ENCODE assay signal across 1 cellular context in genomic region chr22:41620646-41621098, GRCh38.
TF ChIP-seq lines count a peak whose summit lies in the region.

Gene DESI1, minus strand, starts transcription at chr22:41621043. Its CDS starts 204 bp downstream, at chr22:41620839.

TF ChIP-seq in K562, 482 proteins besides CTCF, POLR2A, EP300 and RAD21 (continued from another document and continues in another):
- no peak for TF ChIP-seq PBX2 (CRISPR knock-in tag; IDR thresholded peaks at IDR 0.05; ENCODE audit: low read depth)
- TF ChIP-seq PBX2 (tag; conservative IDR thresholded peaks at IDR 0.05; ENCODE audit: low read depth) = no peak
- TF ChIP-seq PPARD (CRISPR knock-in tag; IDR thresholded peaks at IDR 0.05) = no peak
- 0 out of 2 replicates have a peak, but pooled peaks have one; percentile 40 for TF ChIP-seq FOXP4 (CRISPR knock-in tag; IDR thresholded peaks at IDR 0.05; ENCODE audit: borderline replicate concordance)
- TF ChIP-seq POLR3A (IDR thresholded peaks at IDR 0.05; ENCODE audit: borderline replicate concordance, extremely low read depth, insufficient read depth, insufficient read length) = no peak
- no peak for TF ChIP-seq THAP7 (CRISPR knock-in tag; IDR thresholded peaks at IDR 0.05)
- TF ChIP-seq ATF1 (CRISPR knock-in tag; IDR thresholded peaks at IDR 0.05) = no peak
- no peak for TF ChIP-seq ATF1 (tag; IDR thresholded peaks at IDR 0.05)
- TF ChIP-seq NRF1 (conservative IDR thresholded peaks at IDR 0.05 in 1 of 2, IDR thresholded peaks at IDR 0.05 in 1 of 2) = no peak
- no peak for TF ChIP-seq ZBTB8A (IDR thresholded peaks at IDR 0.05; ENCODE audit: partially characterized antibody)
- TF ChIP-seq CREM (IDR thresholded peaks at IDR 0.05; ENCODE audit: low read depth) = no peak
- no peak for TF ChIP-seq KLF13 (tag; IDR thresholded peaks at IDR 0.05; ENCODE audit: borderline replicate concordance, low read depth)
- no peak for TF ChIP-seq CBX3 (IDR thresholded peaks at IDR 0.05; ENCODE audit: borderline replicate concordance in 1 of 2, low read length in 2 of 2)
- no peak for TF ChIP-seq PTRF (tag; IDR thresholded peaks at IDR 0.05)
- TF ChIP-seq ZNF143 (CRISPR knock-in tag; IDR thresholded peaks at IDR 0.05) = no peak
- TF ChIP-seq GTF2B (IDR thresholded peaks at IDR 0.05; ENCODE audit: extremely low read depth, insufficient read length) = no peak
- no peak for TF ChIP-seq ZNF668 (CRISPR knock-in tag; IDR thresholded peaks at IDR 0.05)
- TF ChIP-seq EGR1 (conservative IDR thresholded peaks at IDR 0.05) = peak; percentile 75
- TF ChIP-seq NR2F6 (CRISPR knock-in tag; IDR thresholded peaks at IDR 0.05) = no peak
- TF ChIP-seq SNIP1 (IDR thresholded peaks at IDR 0.05; ENCODE audit: low read depth) = no peak
- no peak for TF ChIP-seq ZBTB33 (CRISPR knock-in tag; IDR thresholded peaks at IDR 0.05)
- TF ChIP-seq TAL1 (IDR thresholded peaks at IDR 0.05) = no peak
- no peak for TF ChIP-seq RBBP5 (IDR thresholded peaks at IDR 0.05; ENCODE audit: borderline replicate concordance, insufficient read depth, low read length, poor library complexity, severe bottlenecking)
- no peak for TF ChIP-seq SIX5 (IDR thresholded peaks at IDR 0.05; ENCODE audit: borderline replicate concordance in 1 of 2, insufficient read depth in 1 of 2, low read depth in 1 of 2, low read length in 2 of 2)
- TF ChIP-seq E2F3 (CRISPR knock-in tag; IDR thresholded peaks at IDR 0.05) = no peak
- TF ChIP-seq MED1 (CRISPR knock-in tag; IDR thresholded peaks at IDR 0.05; ENCODE audit: borderline replicate concordance) = no peak
- TF ChIP-seq ZNF79 (CRISPR knock-in tag; IDR thresholded peaks at IDR 0.05; ENCODE audit: low read depth) = no peak
- TF ChIP-seq PML (IDR thresholded peaks at IDR 0.05; ENCODE audit: low read length) = no peak; the same call in 1 of the 2 replicates
- no peak for TF ChIP-seq ZNF57 (CRISPR knock-in tag; IDR thresholded peaks at IDR 0.05)
- no peak; the same call in 1 of the 2 replicates for TF ChIP-seq POLR2AphosphoS2 (IDR thresholded peaks at IDR 0.05; ENCODE audit: low read length)
- no peak for TF ChIP-seq NR3C1 (CRISPR knock-in tag; IDR thresholded peaks at IDR 0.05)
- no peak for TF ChIP-seq MAFK (IDR thresholded peaks at IDR 0.05; ENCODE audit: low read length)
- TF ChIP-seq TRIM28 (IDR thresholded peaks at IDR 0.05) = no peak
- TF ChIP-seq HMG20A (CRISPR knock-in tag; conservative IDR thresholded peaks at IDR 0.05) = no peak
- TF ChIP-seq ETV1 (tag; conservative IDR thresholded peaks at IDR 0.05; ENCODE audit: low read depth) = no peak
- no peak for TF ChIP-seq E4F1 (CRISPR knock-in tag; IDR thresholded peaks at IDR 0.05; ENCODE audit: borderline replicate concordance)
- TF ChIP-seq FOS (IDR thresholded peaks at IDR 0.05; ENCODE audit: extremely low read depth, insufficient read length) = no peak
- TF ChIP-seq SMARCC2 (IDR thresholded peaks at IDR 0.05; ENCODE audit: low read depth) = no peak
- TF ChIP-seq RBM15 (IDR thresholded peaks at IDR 0.05; ENCODE audit: insufficient read depth, low read length) = no peak
- TF ChIP-seq ASH1L (IDR thresholded peaks at IDR 0.05; ENCODE audit: borderline replicate concordance, low read depth, partially characterized antibody) = no peak
- TF ChIP-seq PURB (CRISPR knock-in tag; IDR thresholded peaks at IDR 0.05; ENCODE audit: low read depth) = no peak
- no peak for TF ChIP-seq HMG20B (CRISPR knock-in tag; IDR thresholded peaks at IDR 0.05)
- TF ChIP-seq HMGN3 (IDR thresholded peaks at IDR 0.05; ENCODE audit: borderline replicate concordance, extremely low read depth, insufficient read length, low read depth, low read length) = peak; percentile 20
- TF ChIP-seq HMBOX1 (IDR thresholded peaks at IDR 0.05) = no peak
- TF ChIP-seq ZMIZ1 (IDR thresholded peaks at IDR 0.05; ENCODE audit: low read depth in 2 of 2, low read length in 2 of 2) = no peak
- TF ChIP-seq ZNF445 (CRISPR knock-in tag; IDR thresholded peaks at IDR 0.05; ENCODE audit: low read depth) = no peak
- no peak for TF ChIP-seq NCOR1 (IDR thresholded peaks at IDR 0.05)
- no peak for TF ChIP-seq ZNF717 (CRISPR knock-in tag; IDR thresholded peaks at IDR 0.05)
- TF ChIP-seq ZSCAN32 (CRISPR knock-in tag; IDR thresholded peaks at IDR 0.05) = no peak
